ENCODE assay signal across 22 cellular contexts in genomic region chr7:128767475-128768110, GRCh38. TPM values are rescaled to one million over a fixed set of nuclear protein-coding genes. Genes with fewer than 3 reads are reported as not detected.
"Had no signal": no experiment of that assay in that cellular context is flagged by ENCODE, and none has a peak within 500 bp of the region (broad histone marks: within the 10 kb centered on the region; RNA-seq: fewer than 3 reads in every experiment).

No MANE protein-coding gene starts in this region.

- H3K4me3 ChIP-seq: adrenal gland, hepatocyte, prostate gland, spleen, thyroid gland had no signal

- H3K27ac ChIP-seq: epithelial cell of prostate, hepatocyte, prostate gland, spleen, thyroid gland had no signal

- H3K4me1 Mint-ChIP-seq: activated CD8-positive, alpha-beta memory T cell treated with anti-CD3 and anti-CD28 coated beads, Interleukin-2, amount 10 ng/mL, durations not matched to agents 7 days and 5 days; activated naive CD4-positive, alpha-beta T cell treated with anti-CD3 and anti-CD28 coated beads, Interleukin-2, amount 10 ng/mL, durations not matched to agents 7 days and 5 days; central memory CD8-positive, alpha-beta T cell; memory B cell had no signal

- H3K27me3 ChIP-seq: adrenal gland, hepatocyte, spleen, thyroid gland had no signal

- DNase-seq: activated CD4-positive, alpha-beta T cell treated with anti-CD3 and anti-CD28 coated beads for 1 hour; activated CD4-positive, alpha-beta T cell treated with anti-CD3 and anti-CD28 coated beads, Interleukin-2, amount 50 U/mL, for 4 hours; activated CD8-positive, alpha-beta memory T cell treated with anti-CD3 and anti-CD28 coated beads, Interleukin-2, amount 10 ng/mL, durations not matched to agents 7 days and 5 days; activated naive CD4-positive, alpha-beta T cell treated with anti-CD3 and anti-CD28 coated beads, Interleukin-2, amount 10 ng/mL, durations not matched to agents 7 days and 5 days; activated T-cell treated with anti-CD3 and anti-CD28 coated beads, Interleukin-2, amount 50 U/mL, for 1 hour; adrenal gland; dermis blood vessel endothelial cell; effector memory CD8-positive, alpha-beta T cell; islet precursor cell; spleen; thyroid gland had no signal

- ATAC-seq: activated CD8-positive, alpha-beta memory T cell treated with anti-CD3 and anti-CD28 coated beads, Interleukin-2, amount 10 ng/mL, durations not matched to agents 7 days and 5 days; effector memory CD8-positive, alpha-beta T cell; left lobe of liver; sciatic nerve had no signal

- H3K9me3 ChIP-seq: adrenal gland, prostate gland, spleen, thyroid gland had no signal

- H3K4me3 Mint-ChIP-seq: activated CD8-positive, alpha-beta memory T cell treated with anti-CD3 and anti-CD28 coated beads, Interleukin-2, amount 10 ng/mL, durations not matched to agents 7 days and 5 days; activated naive CD4-positive, alpha-beta T cell treated with anti-CD3 and anti-CD28 coated beads, Interleukin-2, amount 10 ng/mL, durations not matched to agents 7 days and 5 days; central memory CD8-positive, alpha-beta T cell; effector memory CD8-positive, alpha-beta T cell; memory B cell; nephron had no signal

- H3K27ac Mint-ChIP-seq: activated CD8-positive, alpha-beta memory T cell treated with anti-CD3 and anti-CD28 coated beads, Interleukin-2, amount 10 ng/mL, durations not matched to agents 7 days and 5 days; activated naive CD4-positive, alpha-beta T cell treated with anti-CD3 and anti-CD28 coated beads, Interleukin-2, amount 10 ng/mL, durations not matched to agents 7 days and 5 days; effector memory CD8-positive, alpha-beta T cell; memory B cell; nephron had no signal

- H3K9me3 Mint-ChIP-seq: activated naive CD4-positive, alpha-beta T cell treated with anti-CD3 and anti-CD28 coated beads, Interleukin-2, amount 10 ng/mL, durations not matched to agents 7 days and 5 days; central memory CD8-positive, alpha-beta T cell; effector memory CD8-positive, alpha-beta T cell; memory B cell; nephron had no signal

- H3K4me1 ChIP-seq: adrenal gland, spleen had no signal

- H3K36me3 ChIP-seq: prostate gland had no signal

- H3K27me3 Mint-ChIP-seq: activated CD8-positive, alpha-beta memory T cell treated with anti-CD3 and anti-CD28 coated beads, Interleukin-2, amount 10 ng/mL, durations not matched to agents 7 days and 5 days; activated naive CD4-positive, alpha-beta T cell treated with anti-CD3 and anti-CD28 coated beads, Interleukin-2, amount 10 ng/mL, durations not matched to agents 7 days and 5 days; central memory CD8-positive, alpha-beta T cell; effector memory CD8-positive, alpha-beta T cell; memory B cell had no signal

RNA-seq across cellular contexts. Expression of gene OPN1SW, which starts 8.0 kb away (rescaled TPM):
- total RNA-seq: activated CD8-positive, alpha-beta memory T cell treated with anti-CD3 and anti-CD28 coated beads, Interleukin-2, amount 10 ng/mL, durations not matched to agents 7 days and 5 days; adrenal gland; dermis blood vessel endothelial cell; hepatocyte; left lobe of liver; omental fat pad; prostate gland; sciatic nerve; SK-MEL-5; spleen; thyroid gland; urinary bladder had no signal
